ENCODE assay signal across 35 cellular contexts in genomic region chrX:23749129-23749528, GRCh38.
"Had no signal": no experiment of that assay in that cellular context is flagged by ENCODE, and none has a peak within 500 bp of the region (broad histone marks: within the 10 kb centered on the region; RNA-seq: fewer than 3 reads in every experiment).

No MANE protein-coding gene starts in this region.

- H3K27ac ChIP-seq: ascending aorta, breast epithelium, cardiac muscle cell, coronary artery, dorsolateral prefrontal cortex, esophagus muscularis mucosa, foreskin keratinocyte, gastrocnemius medialis, heart left ventricle, WERI-Rb-1 had no signal

- H3K9me3 ChIP-seq: ascending aorta, breast epithelium, esophagus muscularis mucosa, gastrocnemius medialis, heart left ventricle had no signal

- H3K4me1 ChIP-seq: ascending aorta, breast epithelium, gastrocnemius medialis, heart left ventricle had no signal

- H3K27me3 Mint-ChIP-seq: activated CD4-positive, alpha-beta memory T cell treated with anti-CD3 and anti-CD28 coated beads, Interleukin-2, amount 10 ng/mL, durations not matched to agents 7 days and 5 days; activated CD4-positive, alpha-beta T cell treated with anti-CD3 and anti-CD28 coated beads for 36 hours; activated CD4-positive, alpha-beta T cell treated with anti-CD3 and anti-CD28 coated beads, Interleukin-2, amount 10 ng/mL, durations not matched to agents 24 days and 14 days; activated naive CD4-positive, alpha-beta T cell treated with anti-CD3 and anti-CD28 coated beads, Interleukin-2, amount 10 ng/mL, durations not matched to agents 7 days and 5 days; activated naive CD8-positive, alpha-beta T cell treated with anti-CD3 and anti-CD28 coated beads, Interleukin-2, amount 10 ng/mL, durations not matched to agents 7 days and 5 days; brain; dendritic cell treated with granulocyte-macrophage colony-stimulating factor and Interleukin-4, amounts not matched to agents 40 ng/mL and 50 ng/mL, for 4 days; effector memory CD8-positive, alpha-beta T cell; T-helper 17 cell had no signal

- DNase-seq: activated CD4-positive, alpha-beta memory T cell treated with anti-CD3 and anti-CD28 coated beads, Interleukin-2, amount 10 ng/mL, durations not matched to agents 7 days and 5 days; activated CD4-positive, alpha-beta T cell treated with anti-CD3 and anti-CD28 coated beads for 36 hours; activated CD4-positive, alpha-beta T cell treated with anti-CD3 and anti-CD28 coated beads, Interleukin-2, amount 10 ng/mL, durations not matched to agents 24 days and 14 days; activated CD4-positive, CD25-positive, alpha-beta regulatory T cell; activated CD4-positive, CD25-positive, alpha-beta regulatory T cell treated with anti-CD3 and anti-CD28 coated beads, Interleukin-2, amount 50 U/mL, for 72 hours; activated CD8-positive, alpha-beta memory T cell treated with anti-CD3 and anti-CD28 coated beads, Interleukin-2, amount 50 U/mL, for 48 hours; activated gamma-delta T cell; activated naive CD4-positive, alpha-beta T cell; activated naive CD4-positive, alpha-beta T cell treated with anti-CD3 and anti-CD28 coated beads, Interleukin-2, amount 10 ng/mL, durations not matched to agents 7 days and 5 days; activated naive CD8-positive, alpha-beta T cell treated with anti-CD3 and anti-CD28 coated beads, Interleukin-2, amount 10 ng/mL, durations not matched to agents 7 days and 5 days; activated T-cell treated with anti-CD3 and anti-CD28 coated beads for 4 hours; activated T-cell treated with anti-CD3 and anti-CD28 coated beads, Interleukin-2, amount 50 U/mL, for 24 hours; activated T-cell treated with anti-CD3 and anti-CD28 coated beads, Interleukin-2, amount 50 U/mL, for 72 hours; central memory CD4-positive, alpha-beta T cell; cerebellar nuclear complex; dorsolateral prefrontal cortex; effector memory CD8-positive, alpha-beta T cell; erythroblast; foreskin keratinocyte; gastrocnemius medialis; glutamatergic neuron; heart left ventricle; T-helper 1 cell; T-helper 17 cell; T1000; WERI-Rb-1 had no signal

- H3K4me3 Mint-ChIP-seq: activated CD4-positive, alpha-beta memory T cell treated with anti-CD3 and anti-CD28 coated beads, Interleukin-2, amount 10 ng/mL, durations not matched to agents 7 days and 5 days; activated CD4-positive, alpha-beta T cell treated with anti-CD3 and anti-CD28 coated beads for 36 hours; activated CD4-positive, alpha-beta T cell treated with anti-CD3 and anti-CD28 coated beads, Interleukin-2, amount 10 ng/mL, durations not matched to agents 24 days and 14 days; activated naive CD4-positive, alpha-beta T cell treated with anti-CD3 and anti-CD28 coated beads, Interleukin-2, amount 10 ng/mL, durations not matched to agents 7 days and 5 days; activated naive CD8-positive, alpha-beta T cell treated with anti-CD3 and anti-CD28 coated beads, Interleukin-2, amount 10 ng/mL, durations not matched to agents 7 days and 5 days; activated T-cell treated with anti-CD3 and anti-CD28 coated beads, Interleukin-2, amount 50 U/mL, for 24 hours; activated T-cell treated with anti-CD3 and anti-CD28 coated beads, Interleukin-2, amount 50 U/mL, for 72 hours; brain; dendritic cell treated with granulocyte-macrophage colony-stimulating factor and Interleukin-4, amounts not matched to agents 40 ng/mL and 50 ng/mL, for 4 days; effector memory CD8-positive, alpha-beta T cell; T-helper 17 cell; T-helper 2 cell treated with Interferon-gamma antibody and Interleukin-4, amounts not matched to agents 5 μg/mL and 100 μg/mL, for 36 hours had no signal

- H3K27ac Mint-ChIP-seq: activated CD4-positive, alpha-beta memory T cell treated with anti-CD3 and anti-CD28 coated beads, Interleukin-2, amount 10 ng/mL, durations not matched to agents 7 days and 5 days; activated CD4-positive, alpha-beta T cell treated with anti-CD3 and anti-CD28 coated beads for 36 hours; activated CD4-positive, alpha-beta T cell treated with anti-CD3 and anti-CD28 coated beads, Interleukin-2, amount 10 ng/mL, durations not matched to agents 24 days and 14 days; activated naive CD4-positive, alpha-beta T cell treated with anti-CD3 and anti-CD28 coated beads, Interleukin-2, amount 10 ng/mL, durations not matched to agents 7 days and 5 days; activated naive CD4-positive, alpha-beta T cell treated with anti-CD3 and anti-CD28 coated beads, Interleukin-2, amount 50 U/mL, for 72 hours; activated naive CD8-positive, alpha-beta T cell treated with anti-CD3 and anti-CD28 coated beads, Interleukin-2, amount 10 ng/mL, durations not matched to agents 7 days and 5 days; activated T-cell treated with anti-CD3 and anti-CD28 coated beads, Interleukin-2, amount 50 U/mL, for 24 hours; activated T-cell treated with anti-CD3 and anti-CD28 coated beads, Interleukin-2, amount 50 U/mL, for 72 hours; effector memory CD8-positive, alpha-beta T cell; T-helper 2 cell treated with Interferon-gamma antibody and Interleukin-4, amounts not matched to agents 5 μg/mL and 100 μg/mL, for 36 hours had no signal

- H3K36me3 ChIP-seq: ascending aorta, breast epithelium, cardiac muscle cell, esophagus muscularis mucosa, gastrocnemius medialis, heart left ventricle, WERI-Rb-1 had no signal

- H3K36me3 Mint-ChIP-seq: activated naive CD4-positive, alpha-beta T cell treated with anti-CD3 and anti-CD28 coated beads, Interleukin-2, amount 10 ng/mL, durations not matched to agents 7 days and 5 days; activated naive CD4-positive, alpha-beta T cell treated with anti-CD3 and anti-CD28 coated beads, Interleukin-2, amount 50 U/mL, for 72 hours; activated naive CD8-positive, alpha-beta T cell treated with anti-CD3 and anti-CD28 coated beads, Interleukin-2, amount 10 ng/mL, durations not matched to agents 7 days and 5 days; brain had no signal

- H3K27me3 ChIP-seq: ascending aorta, cardiac muscle cell, esophagus muscularis mucosa, foreskin keratinocyte, gastrocnemius medialis, heart left ventricle had no signal

- H3K4me3 ChIP-seq: ascending aorta, breast epithelium, cardiac muscle cell, coronary artery, dorsolateral prefrontal cortex, esophagus muscularis mucosa, gastrocnemius medialis, heart left ventricle had no signal

- H3K9me3 Mint-ChIP-seq: activated CD4-positive, alpha-beta memory T cell treated with anti-CD3 and anti-CD28 coated beads, Interleukin-2, amount 10 ng/mL, durations not matched to agents 7 days and 5 days; activated CD4-positive, alpha-beta T cell treated with anti-CD3 and anti-CD28 coated beads, Interleukin-2, amount 10 ng/mL, durations not matched to agents 24 days and 14 days; activated naive CD4-positive, alpha-beta T cell treated with anti-CD3 and anti-CD28 coated beads, Interleukin-2, amount 10 ng/mL, durations not matched to agents 7 days and 5 days; activated naive CD4-positive, alpha-beta T cell treated with anti-CD3 and anti-CD28 coated beads, Interleukin-2, amount 50 U/mL, for 72 hours; activated naive CD8-positive, alpha-beta T cell treated with anti-CD3 and anti-CD28 coated beads, Interleukin-2, amount 10 ng/mL, durations not matched to agents 7 days and 5 days; activated T-cell treated with anti-CD3 and anti-CD28 coated beads, Interleukin-2, amount 50 U/mL, for 24 hours; activated T-cell treated with anti-CD3 and anti-CD28 coated beads, Interleukin-2, amount 50 U/mL, for 72 hours; brain; dendritic cell treated with granulocyte-macrophage colony-stimulating factor and Interleukin-4, amounts not matched to agents 40 ng/mL and 50 ng/mL, for 4 days; effector memory CD8-positive, alpha-beta T cell; T-helper 2 cell treated with Interferon-gamma antibody and Interleukin-4, amounts not matched to agents 5 μg/mL and 100 μg/mL, for 36 hours had no signal

- ATAC-seq: activated CD4-positive, alpha-beta T cell treated with anti-CD3 and anti-CD28 coated beads for 36 hours; activated naive CD4-positive, alpha-beta T cell treated with anti-CD3 and anti-CD28 coated beads, Interleukin-2, amount 50 U/mL, for 72 hours; activated T-cell treated with anti-CD3 and anti-CD28 coated beads, Interleukin-2, amount 50 U/mL, for 72 hours; effector memory CD8-positive, alpha-beta T cell; foreskin keratinocyte; gastrocnemius medialis; heart left ventricle; T-helper 17 cell had no signal
